In genomic region chr2:162890690-162891311, GRCh38 we compare ENCODE assay signal across 8 cellular contexts. TPM values are rescaled to one million over a fixed set of nuclear protein-coding genes. Genes with fewer than 3 reads are reported as not detected.
DNase-seq lines count a peak whose midpoint lies in the region; TF ChIP-seq lines count a peak whose summit lies in the region.

No MANE protein-coding gene starts in this region.

- TF ChIP-seq POLR2A in esophagus squamous epithelium (IDR thresholded peaks at IDR 0.05): no peak
- no peak for TF ChIP-seq POLR2A in stomach (IDR thresholded peaks at IDR 0.05)

- H3K4me1 ChIP-seq in esophagus squamous epithelium (no peaks in the 10 kb centered on the region), stomach (no peaks in the 10 kb centered on the region)

- POLR2A ChIA-PET in HEK293T (lab: Yijun Ruan, JAX): no interaction called here

- DNase-seq in AG20443 (ENCODE audit: low spot score): peak; percentile 58
- DNase-seq in HEK293T (ENCODE audit: extremely low spot score): peak; percentile 44
- DNase-seq in Kasumi-1 (lab: John Stamatoyannopoulos, UW): peak; percentile 75 to 79
- peak; percentile 55 to 58 for DNase-seq in SHP77 (lab: John Stamatoyannopoulos, UW)
- no peak for DNase-seq in esophagus squamous epithelium (lab: John Stamatoyannopoulos, UW)
- DNase-seq in progenitor cell of endocrine pancreas (ENCODE audit: low spot score, unreplicated experiment): no peak
- DNase-seq in stomach: no peak

- H3K27ac Mint-ChIP-seq in progenitor cell of endocrine pancreas: no peak overlapping the region

- H3K4me3 Mint-ChIP-seq in progenitor cell of endocrine pancreas (ENCODE audit: low read depth): no peak overlapping the region

- TF ChIP-seq CTCF in GM12875 (IDR thresholded peaks at IDR 0.05; ENCODE audit: borderline replicate concordance, insufficient read depth, low read depth, low read length): peak; percentile 71
- peak in 5 of 6 experiments; percentile 22 to 54 (median 53) for TF ChIP-seq CTCF in esophagus squamous epithelium (IDR thresholded peaks at IDR 0.05)
- peak; percentile 90 for TF ChIP-seq CTCF in progenitor cell of endocrine pancreas (IDR thresholded peaks at IDR 0.05; ENCODE audit: unreplicated experiment)
- TF ChIP-seq CTCF in stomach (IDR thresholded peaks at IDR 0.05): peak in 3 of 7 experiments; percentile 25 to 40 (median 30)

- no peaks in the 10 kb centered on the region for H3K9me3 Mint-ChIP-seq in progenitor cell of endocrine pancreas (ENCODE audit: low read depth)

- intact Hi-C loops in esophagus squamous epithelium (cut with DNase I): no loop called here
- intact Hi-C loops in stomach (cut with DNase I; ENCODE audit: low total_unique reads): no loop called here

- H3K36me3 ChIP-seq in esophagus squamous epithelium: no peaks in the 10 kb centered on the region
- no peaks in the 10 kb centered on the region for H3K36me3 ChIP-seq in stomach

- no peaks in the 10 kb centered on the region for H3K36me3 Mint-ChIP-seq in progenitor cell of endocrine pancreas (ENCODE audit: insufficient read depth)

- TF ChIP-seq EP300 in stomach (IDR thresholded peaks at IDR 0.05): no peak

- H3K27me3 Mint-ChIP-seq in progenitor cell of endocrine pancreas: no peaks in the 10 kb centered on the region

- H3K27me3 ChIP-seq in esophagus squamous epithelium (no peaks in the 10 kb centered on the region), stomach (no peaks in the 10 kb centered on the region)

- 22 to 33% methylated on average over 4 of the region's 4 CpGs for WGBS in esophagus squamous epithelium, 2 donors
- WGBS in stomach, 5 donors: 23 to 37% (median 33%) methylated on average over 4 of the region's 4 CpGs

- H3K27ac ChIP-seq in esophagus squamous epithelium (no peak overlapping the region), stomach (no peak overlapping the region)

- H3K4me3 ChIP-seq in GM12875 (ENCODE audit: low read depth, low read length): no peak overlapping the region
- H3K4me3 ChIP-seq in esophagus squamous epithelium: no peak overlapping the region
- no peak overlapping the region for H3K4me3 ChIP-seq in stomach

- CTCF ChIA-PET in HEK293T (lab: Yijun Ruan, JAX): no interaction called here

- H3K9me3 ChIP-seq in esophagus squamous epithelium (no peaks in the 10 kb centered on the region), stomach (no peaks in the 10 kb centered on the region)

- no peaks in the 10 kb centered on the region for H3K4me1 Mint-ChIP-seq in progenitor cell of endocrine pancreas (ENCODE audit: low read depth)

TF ChIP-seq in HEK293T, 16 proteins besides CTCF, POLR2A, EP300 and RAD21:
- TF ChIP-seq ZNF384 (IDR thresholded peaks at IDR 0.05) (no peak), SP1 (IDR thresholded peaks at IDR 0.05) (no peak), PKNOX1 (IDR thresholded peaks at IDR 0.05) (no peak), LEF1 (IDR thresholded peaks at IDR 0.05; ENCODE audit: borderline replicate concordance) (no peak), BHLHE40 (IDR thresholded peaks at IDR 0.05; ENCODE audit: borderline replicate concordance) (no peak), ARNT (IDR thresholded peaks at IDR 0.05) (no peak), TARDBP (IDR thresholded peaks at IDR 0.05) (no peak), HDGF (IDR thresholded peaks at IDR 0.05; ENCODE audit: borderline replicate concordance) (no peak), ELF4 (IDR thresholded peaks at IDR 0.05) (no peak), FOXM1 (IDR thresholded peaks at IDR 0.05; ENCODE audit: borderline replicate concordance) (no peak), FOXA1 (IDR thresholded peaks at IDR 0.05) (no peak), CTBP1 (IDR thresholded peaks at IDR 0.05; ENCODE audit: borderline replicate concordance) (no peak), NFRKB (IDR thresholded peaks at IDR 0.05) (no peak), L3MBTL2 (conservative IDR thresholded peaks at IDR 0.05) (no peak), SUZ12 (IDR thresholded peaks at IDR 0.05) (no peak), FOXK2 (IDR thresholded peaks at IDR 0.05) (no peak)

RNA-seq across cellular contexts. Expression of gene KCNH7, which starts 52.2 kb away (rescaled TPM):
- not detected for total RNA-seq in esophagus squamous epithelium
- 45.4 and 46.1 TPM in 2 replicates for total RNA-seq in progenitor cell of endocrine pancreas
- total RNA-seq in stomach: 1 to 10 TPM in 1 of 5 donors, under 1 TPM in 1, not detected in 3; 0.87 to 2.4 TPM
- polyA plus RNA-seq in stomach: under 1 TPM in 1 of 3 donors, not detected in 2; 0.76 TPM

Comparison
In these comparisons a context has a peak if more than half of its experiments do, and no peak if none do; other contexts are left out.
1. DNase-seq: peak in AG20443 (single experiment), HEK293T (single experiment), Kasumi-1 (2 of 2) and SHP77 (2 of 2); none in esophagus squamous epithelium (single experiment), progenitor cell of endocrine pancreas (single experiment) and stomach (single experiment).
2. RNA of gene KCNH7, which starts 52.2 kb away (total RNA-seq): 45.4 to 46.1 TPM in progenitor cell of endocrine pancreas; not detected in esophagus squamous epithelium and 0.87 to 2.4 TPM in stomach; every median in the first group is over 10 times any median in the second.